In the genomic region with DNA sequence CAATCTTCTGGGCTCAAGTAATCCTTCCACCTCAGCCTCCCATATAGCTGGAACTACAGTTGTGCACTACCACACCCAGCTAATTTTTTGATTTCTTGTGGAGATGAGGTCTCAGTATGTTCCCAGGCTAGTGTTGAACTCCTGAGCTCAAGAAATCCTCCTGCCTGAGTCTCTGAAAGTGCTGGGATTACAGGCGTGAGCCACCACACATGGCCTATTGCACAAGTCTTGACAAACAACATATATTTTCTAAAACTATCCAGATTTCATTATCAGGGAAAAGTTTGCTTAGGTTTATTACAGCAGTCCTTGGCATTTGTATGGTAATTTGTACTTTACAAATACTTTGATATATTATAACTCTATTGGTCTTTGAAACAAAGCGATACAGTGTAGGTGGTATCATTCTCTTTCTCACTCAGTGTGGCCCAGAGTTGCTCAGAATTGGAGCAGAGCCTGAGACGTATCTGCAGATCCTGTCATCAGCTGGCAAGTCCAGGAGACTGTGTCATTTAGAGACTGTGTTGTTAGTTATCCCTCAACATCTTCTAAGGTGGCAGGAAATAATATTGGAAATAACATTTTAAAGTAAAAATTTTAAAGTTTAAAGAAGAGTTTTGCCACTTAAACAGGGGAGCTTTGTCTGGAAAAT, we compare ENCODE assay signal across 1 cellular context.
TF ChIP-seq lines count a peak whose summit lies in the region.

No MANE protein-coding gene starts in this region.

TF ChIP-seq in GM12878, 131 proteins besides CTCF, POLR2A, EP300 and RAD21 (continued from another document):
- TF ChIP-seq NR2C1 (IDR thresholded peaks at IDR 0.05) (no peak), PRDM15 (CRISPR knock-in tag; IDR thresholded peaks at IDR 0.05) (no peak), JUNB (IDR thresholded peaks at IDR 0.05) (no peak)
- TF ChIP-seq, protein P1, sequence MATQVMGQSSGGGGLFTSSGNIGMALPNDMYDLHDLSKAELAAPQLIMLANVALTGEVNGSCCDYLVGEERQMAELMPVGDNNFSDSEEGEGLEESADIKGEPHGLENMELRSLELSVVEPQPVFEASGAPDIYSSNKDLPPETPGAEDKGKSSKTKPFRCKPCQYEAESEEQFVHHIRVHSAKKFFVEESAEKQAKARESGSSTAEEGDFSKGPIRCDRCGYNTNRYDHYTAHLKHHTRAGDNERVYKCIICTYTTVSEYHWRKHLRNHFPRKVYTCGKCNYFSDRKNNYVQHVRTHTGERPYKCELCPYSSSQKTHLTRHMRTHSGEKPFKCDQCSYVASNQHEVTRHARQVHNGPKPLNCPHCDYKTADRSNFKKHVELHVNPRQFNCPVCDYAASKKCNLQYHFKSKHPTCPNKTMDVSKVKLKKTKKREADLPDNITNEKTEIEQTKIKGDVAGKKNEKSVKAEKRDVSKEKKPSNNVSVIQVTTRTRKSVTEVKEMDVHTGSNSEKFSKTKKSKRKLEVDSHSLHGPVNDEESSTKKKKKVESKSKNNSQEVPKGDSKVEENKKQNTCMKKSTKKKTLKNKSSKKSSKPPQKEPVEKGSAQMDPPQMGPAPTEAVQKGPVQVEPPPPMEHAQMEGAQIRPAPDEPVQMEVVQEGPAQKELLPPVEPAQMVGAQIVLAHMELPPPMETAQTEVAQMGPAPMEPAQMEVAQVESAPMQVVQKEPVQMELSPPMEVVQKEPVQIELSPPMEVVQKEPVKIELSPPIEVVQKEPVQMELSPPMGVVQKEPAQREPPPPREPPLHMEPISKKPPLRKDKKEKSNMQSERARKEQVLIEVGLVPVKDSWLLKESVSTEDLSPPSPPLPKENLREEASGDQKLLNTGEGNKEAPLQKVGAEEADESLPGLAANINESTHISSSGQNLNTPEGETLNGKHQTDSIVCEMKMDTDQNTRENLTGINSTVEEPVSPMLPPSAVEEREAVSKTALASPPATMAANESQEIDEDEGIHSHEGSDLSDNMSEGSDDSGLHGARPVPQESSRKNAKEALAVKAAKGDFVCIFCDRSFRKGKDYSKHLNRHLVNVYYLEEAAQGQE (IDR thresholded peaks at IDR 0.05; ENCODE audit: low read depth, low read length), result no peak
- TF ChIP-seq, protein P2, sequence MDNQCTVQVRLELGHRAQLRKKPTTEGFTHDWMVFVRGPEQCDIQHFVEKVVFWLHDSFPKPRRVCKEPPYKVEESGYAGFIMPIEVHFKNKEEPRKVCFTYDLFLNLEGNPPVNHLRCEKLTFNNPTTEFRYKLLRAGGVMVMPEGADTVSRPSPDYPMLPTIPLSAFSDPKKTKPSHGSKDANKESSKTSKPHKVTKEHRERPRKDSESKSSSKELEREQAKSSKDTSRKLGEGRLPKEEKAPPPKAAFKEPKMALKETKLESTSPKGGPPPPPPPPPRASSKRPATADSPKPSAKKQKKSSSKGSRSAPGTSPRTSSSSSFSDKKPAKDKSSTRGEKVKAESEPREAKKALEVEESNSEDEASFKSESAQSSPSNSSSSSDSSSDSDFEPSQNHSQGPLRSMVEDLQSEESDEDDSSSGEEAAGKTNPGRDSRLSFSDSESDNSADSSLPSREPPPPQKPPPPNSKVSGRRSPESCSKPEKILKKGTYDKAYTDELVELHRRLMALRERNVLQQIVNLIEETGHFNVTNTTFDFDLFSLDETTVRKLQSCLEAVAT (IDR thresholded peaks at IDR 0.05), result no peak
TF ChIP-seq in GM12878: peak in this region for 0.
